In genomic region chr10:123882681-123883445, GRCh38 we compare ENCODE assay signal across 21 cellular contexts. TPM values are rescaled to one million over a fixed set of nuclear protein-coding genes. Genes with fewer than 3 reads are reported as not detected.
A peak's percentile ranks its signal among the peaks of the same experiment; 100 is the strongest.
DNase-seq lines count a peak whose midpoint lies in the region; ATAC-seq and TF ChIP-seq lines count a peak whose summit lies in the region.
"Had no signal": no experiment of that assay in that cellular context is flagged by ENCODE, and none has a peak within 500 bp of the region (broad histone marks: within the 10 kb centered on the region; RNA-seq: fewer than 3 reads in every experiment).

No MANE protein-coding gene starts in this region.

- no peak overlapping the region for H4K8ac ChIP-seq in neuronal stem cell (ENCODE audit: low read depth, low read length)

- no peak overlapping the region for H3K4me2 ChIP-seq in neuronal stem cell (ENCODE audit: insufficient read depth, low read length, poor library complexity, severe bottlenecking)
- H3K4me2 ChIP-seq in smooth muscle cell: no peak overlapping the region
- H3K4me2 ChIP-seq: BLaER1 had no signal

- H2BK12ac ChIP-seq in neuronal stem cell (ENCODE audit: low read length): peak overlapping the region; percentile 22

- POLR2A ChIA-PET in activated CD8-positive, alpha-beta T cell treated with anti-CD3 and anti-CD28 coated beads, Interleukin-2, amount 10 ng/mL, durations not matched to agents 7 days and 5 days (lab: Charles Lee): no interaction called here

- H3K9ac ChIP-seq in neuronal stem cell (ENCODE audit: low read depth, low read length, poor library complexity) (no peak overlapping the region), stomach smooth muscle (ENCODE audit: low read length in 2 of 2) (no peak overlapping the region), smooth muscle cell (ENCODE audit: low read depth) (no peak overlapping the region)
- H3K9ac ChIP-seq: BLaER1 had no signal

- no peak overlapping the region for H2BK120ac ChIP-seq in neuronal stem cell (ENCODE audit: low read depth, low read length)

- peak overlapping the region; percentile 56 for H2AK5ac ChIP-seq in neuronal stem cell (ENCODE audit: low read depth, low read length)

- no peaks in the 10 kb centered on the region for H3K36me3 Mint-ChIP-seq in natural killer cell treated with Interleukin-12 subunit alpha and Interleukin-12 subunit beta and Interleukin-15 and Interleukin-18, amount 100 ng/mL, for 72 hours
- H3K36me3 Mint-ChIP-seq in natural killer cell: no peaks in the 10 kb centered on the region
- H3K36me3 Mint-ChIP-seq in activated CD8-positive, alpha-beta T cell treated with anti-CD3 and anti-CD28 coated beads, Interleukin-2, amount 10 ng/mL, durations not matched to agents 7 days and 5 days (ENCODE audit: low read depth): no peaks in the 10 kb centered on the region
- H3K36me3 Mint-ChIP-seq: CD4-positive, alpha-beta memory T cell had no signal

- H3K4ac ChIP-seq in neuronal stem cell (ENCODE audit: low read length): peak overlapping the region; percentile 48

- H3K27ac Mint-ChIP-seq in natural killer cell treated with Interleukin-12 subunit alpha and Interleukin-12 subunit beta and Interleukin-15 and Interleukin-18, amount 100 ng/mL, for 72 hours: no peak overlapping the region
- no peak overlapping the region for H3K27ac Mint-ChIP-seq in natural killer cell
- no peak overlapping the region for H3K27ac Mint-ChIP-seq in activated CD8-positive, alpha-beta T cell treated with anti-CD3 and anti-CD28 coated beads, Interleukin-2, amount 10 ng/mL, durations not matched to agents 7 days and 5 days
- H3K27ac Mint-ChIP-seq: CD4-positive, alpha-beta memory T cell; HFFc6 had no signal

- H3K9me3 Mint-ChIP-seq in natural killer cell treated with Interleukin-12 subunit alpha and Interleukin-12 subunit beta and Interleukin-15 and Interleukin-18, amount 100 ng/mL, for 72 hours: no peaks in the 10 kb centered on the region
- no peaks in the 10 kb centered on the region for H3K9me3 Mint-ChIP-seq in natural killer cell
- no peaks in the 10 kb centered on the region for H3K9me3 Mint-ChIP-seq in activated CD8-positive, alpha-beta T cell treated with anti-CD3 and anti-CD28 coated beads, Interleukin-2, amount 10 ng/mL, durations not matched to agents 7 days and 5 days (ENCODE audit: insufficient read depth)

- no peaks in the 10 kb centered on the region for H4K20me1 ChIP-seq in smooth muscle cell (ENCODE audit: low read depth)
- H4K20me1 ChIP-seq: BLaER1 had no signal

- H2BK5ac ChIP-seq in neuronal stem cell (ENCODE audit: low read length): peak overlapping the region; percentile 4

- H2AFZ ChIP-seq in neuronal stem cell (ENCODE audit: low read length) (no peak overlapping the region), smooth muscle cell (ENCODE audit: low read depth) (no peak overlapping the region)

- H3K27ac ChIP-seq in neuronal stem cell (replicated peaks; ENCODE audit: low read length) (no peak overlapping the region), stomach smooth muscle (ENCODE audit: low read length) (peak overlapping the region; percentile 53), aorta (ENCODE audit: low read depth in 1 of 2, low read length in 2 of 2) (peak overlapping the region; percentile 60 to 67), smooth muscle cell (ENCODE audit: low read depth) (no peak overlapping the region)
- H3K27ac ChIP-seq: BLaER1, HL-60 had no signal

- H3K4me3 ChIP-seq in neuronal stem cell (ENCODE audit: low read length in 2 of 2): no peak overlapping the region
- H3K4me3 ChIP-seq in stomach smooth muscle (ENCODE audit: low read length in 2 of 2): no peak overlapping the region
- H3K4me3 ChIP-seq in aorta (ENCODE audit: low read length in 2 of 2): no peak overlapping the region
- H3K4me3 ChIP-seq in smooth muscle cell: no peak overlapping the region
- H3K4me3 ChIP-seq: BLaER1 had no signal

- H3F3A ChIP-seq in smooth muscle cell (ENCODE audit: low read depth): no peaks in the 10 kb centered on the region

- H3K27me3 ChIP-seq in neuronal stem cell (ENCODE audit: control insufficient read depth in 3 of 3, insufficient read depth in 3 of 3, low read depth in 1 of 3, low read length in 3 of 3): peaks cover 0 to 15% (median 0%) of the 10 kb centered on the region in 3 experiments
- no peaks in the 10 kb centered on the region for H3K27me3 ChIP-seq in stomach smooth muscle (ENCODE audit: control insufficient read depth in 1 of 2, insufficient read depth in 2 of 2, low read length in 2 of 2)
- H3K27me3 ChIP-seq in aorta (ENCODE audit: control insufficient read depth in 1 of 2, insufficient read depth in 2 of 2, low read length in 1 of 2): no peaks in the 10 kb centered on the region
- no peaks in the 10 kb centered on the region for H3K27me3 ChIP-seq in smooth muscle cell (ENCODE audit: low read depth)
- H3K27me3 ChIP-seq: BLaER1 had no signal

- H3K79me1 ChIP-seq in neuronal stem cell (ENCODE audit: low read depth, low read length): no peaks in the 10 kb centered on the region

- CTCF ChIA-PET in activated CD8-positive, alpha-beta T cell treated with anti-CD3 and anti-CD28 coated beads, Interleukin-2, amount 10 ng/mL, durations not matched to agents 7 days and 5 days (lab: Charles Lee): no interaction called here

- no peak overlapping the region for H2BK15ac ChIP-seq in neuronal stem cell (ENCODE audit: low read length)

- no peak overlapping the region for H3K14ac ChIP-seq in neuronal stem cell (ENCODE audit: low read length)

- no peaks in the 10 kb centered on the region for H3K4me1 Mint-ChIP-seq in natural killer cell treated with Interleukin-12 subunit alpha and Interleukin-12 subunit beta and Interleukin-15 and Interleukin-18, amount 100 ng/mL, for 72 hours (ENCODE audit: low read depth in 2 of 2)
- H3K4me1 Mint-ChIP-seq in natural killer cell: no peaks in the 10 kb centered on the region
- no peaks in the 10 kb centered on the region for H3K4me1 Mint-ChIP-seq in activated CD8-positive, alpha-beta T cell treated with anti-CD3 and anti-CD28 coated beads, Interleukin-2, amount 10 ng/mL, durations not matched to agents 7 days and 5 days (ENCODE audit: low read depth)
- H3K4me1 Mint-ChIP-seq: CD4-positive, alpha-beta memory T cell had no signal

- H3K23ac ChIP-seq in neuronal stem cell (ENCODE audit: low read depth, low read length, poor library complexity): peak overlapping the region; percentile 20

- intact Hi-C loops in natural killer cell (cut with micrococcal nuclease): no loop called here
- intact Hi-C loops in aorta (cut with DNase I): no loop called here

- no peak for TF ChIP-seq CTCF in natural killer cell (IDR thresholded peaks at IDR 0.05)
- no peak for TF ChIP-seq CTCF in smooth muscle cell (IDR thresholded peaks at IDR 0.05; ENCODE audit: borderline replicate concordance, insufficient read depth, poor library complexity, severe bottlenecking)

- no peak overlapping the region for H3K4me3 Mint-ChIP-seq in natural killer cell treated with Interleukin-12 subunit alpha and Interleukin-12 subunit beta and Interleukin-15 and Interleukin-18, amount 100 ng/mL, for 72 hours
- H3K4me3 Mint-ChIP-seq in natural killer cell: no peak overlapping the region
- H3K4me3 Mint-ChIP-seq in activated CD8-positive, alpha-beta T cell treated with anti-CD3 and anti-CD28 coated beads, Interleukin-2, amount 10 ng/mL, durations not matched to agents 7 days and 5 days: no peak overlapping the region
- H3K4me3 Mint-ChIP-seq: CD4-positive, alpha-beta memory T cell; HFFc6 had no signal

- ATAC-seq in natural killer cell treated with Interleukin-12 subunit alpha and Interleukin-12 subunit beta and Interleukin-15 and Interleukin-18, amount 100 ng/mL, for 72 hours: peak; percentile 25 to 54
- no peak for ATAC-seq in natural killer cell
- no peak for ATAC-seq in aorta (ENCODE audit: low FRiP score)
- ATAC-seq in activated CD8-positive, alpha-beta T cell treated with anti-CD3 and anti-CD28 coated beads, Interleukin-2, amount 10 ng/mL, durations not matched to agents 7 days and 5 days: no peak
- ATAC-seq: Panc1 had no signal

- peaks cover 7% of the 10 kb centered on the region in 2 donors for H3K27me3 Mint-ChIP-seq in natural killer cell treated with Interleukin-12 subunit alpha and Interleukin-12 subunit beta and Interleukin-15 and Interleukin-18, amount 100 ng/mL, for 72 hours
- H3K27me3 Mint-ChIP-seq in natural killer cell (ENCODE audit: low read depth in 2 of 2): peaks cover 0 to 7% of the 10 kb centered on the region in 2 donors
- H3K27me3 Mint-ChIP-seq in activated CD8-positive, alpha-beta T cell treated with anti-CD3 and anti-CD28 coated beads, Interleukin-2, amount 10 ng/mL, durations not matched to agents 7 days and 5 days (ENCODE audit: low read depth): peaks cover 3% of the 10 kb centered on the region

- no peak for DNase-seq in natural killer cell treated with Interleukin-12 subunit alpha and Interleukin-12 subunit beta and Interleukin-15 and Interleukin-18, amount 100 ng/mL, for 72 hours (ENCODE audit: low spot score)
- DNase-seq in natural killer cell (no peak), neuronal stem cell (ENCODE audit: low spot score) (no peak), aorta (no peak), epidermal melanocyte (ENCODE audit: insufficient read length, low spot score) (no peak), smooth muscle cell (lab: John Stamatoyannopoulos, UW; ENCODE audit: unreplicated experiment) (no peak)
- DNase-seq in activated CD8-positive, alpha-beta T cell treated with anti-CD3 and anti-CD28 coated beads, Interleukin-2, amount 10 ng/mL, durations not matched to agents 7 days and 5 days: no peak
- DNase-seq: CD4-positive, alpha-beta memory T cell; DMS153; GDM1; HFFc6; IMR-90; NCI-H1436; NCI-H2029; NCI-H446 treated with DMSO at 0.1 percent for 48 hours had no signal

- H3K36me3 ChIP-seq in neuronal stem cell (replicated peaks in 1 of 2; ENCODE audit: control insufficient read depth in 2 of 2, insufficient read depth in 2 of 2, low read length in 2 of 2) (no peaks in the 10 kb centered on the region), stomach smooth muscle (ENCODE audit: control insufficient read depth in 2 of 2, insufficient read depth in 2 of 2, low read length in 2 of 2) (peaks cover 10 to 14% of the 10 kb centered on the region in 2 donors), aorta (ENCODE audit: control insufficient read depth in 1 of 2, insufficient read depth in 2 of 2, low read length in 1 of 2) (peaks cover 2% of the 10 kb centered on the region in 2 donors), smooth muscle cell (ENCODE audit: low read depth) (no peaks in the 10 kb centered on the region)
- H3K36me3 ChIP-seq: BLaER1 had no signal

- H3K79me2 ChIP-seq in smooth muscle cell (ENCODE audit: low read depth): peaks cover 3% of the 10 kb centered on the region

- H3K4me1 ChIP-seq in neuronal stem cell (ENCODE audit: control insufficient read depth in 2 of 2, insufficient read depth in 1 of 2, low read depth in 1 of 2, low read length in 2 of 2) (peaks cover 0 to 8% of the 10 kb centered on the region in 2 donors), stomach smooth muscle (ENCODE audit: control insufficient read depth, insufficient read depth, low read length) (peaks cover 74% of the 10 kb centered on the region), aorta (ENCODE audit: control insufficient read depth in 1 of 2, insufficient read depth in 2 of 2, low read length in 2 of 2) (peaks cover 3 to 13% of the 10 kb centered on the region in 2 donors), smooth muscle cell (ENCODE audit: low read depth) (peaks cover 3% of the 10 kb centered on the region)
- H3K4me1 ChIP-seq: BLaER1 had no signal

- H4K91ac ChIP-seq in neuronal stem cell (ENCODE audit: low read depth, low read length, poor library complexity): no peak overlapping the region

- no peaks in the 10 kb centered on the region for H3K9me3 ChIP-seq in neuronal stem cell (replicated peaks in 1 of 2; ENCODE audit: control insufficient read depth in 2 of 2, insufficient read depth in 1 of 2, low read depth in 1 of 2, low read length in 2 of 2)
- H3K9me3 ChIP-seq in stomach smooth muscle (ENCODE audit: control insufficient read depth in 2 of 2, low read length in 2 of 2): no peaks in the 10 kb centered on the region
- no peaks in the 10 kb centered on the region for H3K9me3 ChIP-seq in aorta (ENCODE audit: control insufficient read depth, low read length)
- H3K9me3 ChIP-seq in smooth muscle cell (replicated peaks; ENCODE audit: low read depth): no peaks in the 10 kb centered on the region
- H3K9me3 ChIP-seq: BLaER1 had no signal

- no CpG with 5 or more reads among the region's 10 CpGs for WGBS in neuronal stem cell (ENCODE audit: extremely low coverage in 2 of 2, insufficient read length in 2 of 2, insufficient replicate concordance in 1 of 2), 2 donors
- 94% methylated on average over 10 of the region's 10 CpGs for WGBS in aorta, 2 donors
- 90% methylated on average over 10 of the region's 10 CpGs for WGBS in smooth muscle cell (ENCODE audit: low lambda C conversion rate)

- H3K18ac ChIP-seq in neuronal stem cell (ENCODE audit: low read length): peak overlapping the region; percentile 76

RNA-seq across cellular contexts. Expression of gene CPXM2, which starts 8.7 kb away (rescaled TPM):
- not detected for total RNA-seq in natural killer cell treated with Interleukin-12 subunit alpha and Interleukin-12 subunit beta and Interleukin-15 and Interleukin-18, amount 100 ng/mL, for 72 hours
- total RNA-seq in natural killer cell (not detected), aorta (100 to 1,000 TPM; 116 to 169 TPM), smooth muscle cell (31.2 and 38.2 TPM in 2 replicates)
- 0.03 TPM for polyA plus RNA-seq in neuronal stem cell (2013, experiment 1 of 2)
- 0.04 TPM for polyA plus RNA-seq in neuronal stem cell (2013, experiment 2 of 2)
- polyA plus RNA-seq in aorta (100 to 1,000 TPM in 1 of 2 donors, 10 to 100 TPM in 1; 43.8 to 103 TPM), smooth muscle cell (37.3 and 65.5 TPM in 2 replicates)
- total RNA-seq in activated CD8-positive, alpha-beta T cell treated with anti-CD3 and anti-CD28 coated beads, Interleukin-2, amount 10 ng/mL, durations not matched to agents 7 days and 5 days: not detected
- total RNA-seq: A172; CD4-positive, alpha-beta memory T cell; HFFc6; IMR-90; M059J had no signal
- polyA plus RNA-seq: CD4-positive, alpha-beta memory T cell; IMR-90 had no signal

Comparison
In these comparisons a context has a peak if more than half of its experiments do, and no peak if none do; other contexts are left out.
1. ATAC-seq: peak in natural killer cell treated with Interleukin-12 subunit alpha and Interleukin-12 subunit beta and Interleukin-15 and Interleukin-18, amount 100 ng/mL, for 72 hours (2 of 2); none in natural killer cell (0 of 3), aorta (single experiment) and activated CD8-positive, alpha-beta T cell treated with anti-CD3 and anti-CD28 coated beads, Interleukin-2, amount 10 ng/mL, durations not matched to agents 7 days and 5 days (single experiment).
2. H3K27ac ChIP-seq: peak in stomach smooth muscle (single experiment) and aorta (2 of 2); none in neuronal stem cell (single experiment) and smooth muscle cell (single experiment).
3. RNA of gene CPXM2, which starts 8.7 kb away (total RNA-seq): 116 to 169 TPM in aorta and 31.2 to 38.2 TPM in smooth muscle cell; not detected in natural killer cell treated with Interleukin-12 subunit alpha and Interleukin-12 subunit beta and Interleukin-15 and Interleukin-18, amount 100 ng/mL, for 72 hours, not detected in natural killer cell and not detected in activated CD8-positive, alpha-beta T cell treated with anti-CD3 and anti-CD28 coated beads, Interleukin-2, amount 10 ng/mL, durations not matched to agents 7 days and 5 days; every median in the first group is over 10 times any median in the second.